Comparison of ENCODE assay signal across 2 cellular contexts in genomic region chr22:20588092-20588842, GRCh38.
TF ChIP-seq lines count a peak whose summit lies in the region.

No MANE protein-coding gene starts in this region.

TF ChIP-seq in GM12878, 131 proteins besides CTCF, POLR2A, EP300 and RAD21:
- TF ChIP-seq PML (IDR thresholded peaks at IDR 0.05; ENCODE audit: low read length): 0 out of 2 replicates have a peak, but pooled peaks have one; percentile 38
- TF ChIP-seq BCL11A (IDR thresholded peaks at IDR 0.05; ENCODE audit: low read depth, low read length): no peak
- peak; percentile 27; the same call in 1 of the 2 replicates for TF ChIP-seq MTA3 (IDR thresholded peaks at IDR 0.05; ENCODE audit: borderline replicate concordance, low read length)

TF ChIP-seq in HepG2, 621 proteins besides CTCF, POLR2A, EP300 and RAD21:
- TF ChIP-seq EED (CRISPR knock-in tag; IDR thresholded peaks at IDR 0.05) (no peak), POGK (CRISPR knock-in tag; conservative IDR thresholded peaks at IDR 0.05) (no peak), MED8 (CRISPR knock-in tag; IDR thresholded peaks at IDR 0.05; ENCODE audit: insufficient replicate concordance) (peak; percentile 29), AGO2 (optimal IDR thresholded peaks at IDR 0.05; ENCODE audit: low read depth, low read length) (peak; percentile 15), HOXA9 (CRISPR knock-in tag; IDR thresholded peaks at IDR 0.05; ENCODE audit: borderline replicate concordance) (no peak)
TF ChIP-seq in HepG2: peak in this region for 2.
